In the genomic region with DNA sequence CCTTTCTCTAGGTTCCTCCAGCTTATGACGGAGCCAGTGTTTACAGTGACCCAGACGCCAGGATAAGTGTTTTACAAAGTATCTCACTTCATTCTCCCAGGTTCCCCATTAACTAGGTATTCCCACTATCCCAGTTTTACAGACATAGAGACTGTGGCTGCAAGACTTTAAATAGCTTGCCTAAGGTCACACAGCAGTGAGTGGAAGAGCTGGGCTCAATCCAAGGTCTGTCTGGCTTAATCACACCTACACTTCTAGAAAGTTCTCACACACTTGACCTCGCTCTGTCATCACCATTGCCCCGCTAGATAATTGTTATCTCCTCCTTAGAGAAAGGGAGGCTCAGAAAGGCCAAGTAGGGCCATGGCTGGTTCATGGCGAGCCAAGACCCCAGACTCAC, we compare ENCODE assay signal across 21 cellular contexts.
"Had no signal": no experiment of that assay in that cellular context is flagged by ENCODE, and none has a peak within 500 bp of the region (broad histone marks: within the 10 kb centered on the region; RNA-seq: fewer than 3 reads in every experiment).

No MANE protein-coding gene starts in this region.

- H3K27me3 Mint-ChIP-seq: progenitor cell of endocrine pancreas had no signal

- H3K36me3 ChIP-seq: right lobe of liver had no signal

- H3K9ac ChIP-seq: SK-N-SH had no signal

- H3K9me3 ChIP-seq: esophagus squamous epithelium, right lobe of liver, SK-N-SH had no signal

- H3K9me2 ChIP-seq: SK-N-SH had no signal

- H3K9me3 Mint-ChIP-seq: activated CD4-positive, alpha-beta memory T cell treated with anti-CD3 and anti-CD28 coated beads, Interleukin-2, amount 10 ng/mL, durations not matched to agents 7 days and 5 days; activated naive CD8-positive, alpha-beta T cell treated with anti-CD3 and anti-CD28 coated beads, Interleukin-2, amount 10 ng/mL, durations not matched to agents 7 days and 5 days; activated T-helper 17 cell treated with anti-CD3 and anti-CD28 coated beads, Interleukin-2, amount 50 U/mL, for 72 hours; stimulated activated memory B cell treated with anti-CD40 and anti-IgM and Interleukin-4, amounts not matched to agents 10 μg/mL and 1 μg/mL and 100 μg/mL, for 72 hours; T-helper 2 cell treated with Interferon-gamma antibody and Interleukin-4, amounts not matched to agents 5 μg/mL and 100 μg/mL, for 36 hours; WTC11 had no signal

- H3K27ac ChIP-seq: esophagus squamous epithelium, right lobe of liver had no signal

- ATAC-seq: activated CD4-positive, alpha-beta T cell treated with anti-CD3 and anti-CD28 coated beads for 36 hours; activated T-helper 17 cell treated with anti-CD3 and anti-CD28 coated beads, Interleukin-2, amount 50 U/mL, for 72 hours; left lobe of liver; right lobe of liver; stimulated activated memory B cell treated with anti-CD40 and anti-IgM and Interleukin-4, amounts not matched to agents 10 μg/mL and 1 μg/mL and 100 μg/mL, for 72 hours; WTC11 had no signal

- H3K4me3 ChIP-seq: esophagus squamous epithelium, right lobe of liver had no signal

- H3K4me1 ChIP-seq: right lobe of liver had no signal

- FAIRE-seq: TTC549 had no signal

- DNase-seq: activated CD4-positive, alpha-beta memory T cell treated with anti-CD3 and anti-CD28 coated beads, Interleukin-2, amount 10 ng/mL, durations not matched to agents 7 days and 5 days; activated CD4-positive, alpha-beta T cell treated with anti-CD3 and anti-CD28 coated beads for 36 hours; activated naive CD4-positive, alpha-beta T cell; activated naive CD8-positive, alpha-beta T cell treated with anti-CD3 and anti-CD28 coated beads, Interleukin-2, amount 10 ng/mL, durations not matched to agents 7 days and 5 days; activated T-cell treated with anti-CD3 and anti-CD28 coated beads, Interleukin-2, amount 50 U/mL, for 1 hour; dermis blood vessel endothelial cell; effector memory CD4-positive, alpha-beta T cell; esophagus squamous epithelium; hypothalamus; islet precursor cell; mammary epithelial cell; right lobe of liver; SK-N-SH; stimulated activated CD4-positive, alpha-beta T cell treated with anti-CD3 and anti-CD28 coated beads, Interleukin-4, amount 100 ng/mL, for 4 hours had no signal

- H3K27me3 ChIP-seq: esophagus squamous epithelium, right lobe of liver had no signal

- H3K4me1 Mint-ChIP-seq: activated T-helper 17 cell treated with anti-CD3 and anti-CD28 coated beads, Interleukin-2, amount 50 U/mL, for 72 hours; stimulated activated memory B cell treated with anti-CD40 and anti-IgM and Interleukin-4, amounts not matched to agents 10 μg/mL and 1 μg/mL and 100 μg/mL, for 72 hours had no signal

- H3K4me3 Mint-ChIP-seq: activated CD4-positive, alpha-beta memory T cell treated with anti-CD3 and anti-CD28 coated beads, Interleukin-2, amount 10 ng/mL, durations not matched to agents 7 days and 5 days; activated CD4-positive, alpha-beta T cell treated with anti-CD3 and anti-CD28 coated beads for 36 hours; activated naive CD8-positive, alpha-beta T cell treated with anti-CD3 and anti-CD28 coated beads, Interleukin-2, amount 10 ng/mL, durations not matched to agents 7 days and 5 days; activated T-helper 17 cell treated with anti-CD3 and anti-CD28 coated beads, Interleukin-2, amount 50 U/mL, for 72 hours; stimulated activated memory B cell treated with anti-CD40 and anti-IgM and Interleukin-4, amounts not matched to agents 10 μg/mL and 1 μg/mL and 100 μg/mL, for 72 hours; T-helper 2 cell treated with Interferon-gamma antibody and Interleukin-4, amounts not matched to agents 5 μg/mL and 100 μg/mL, for 36 hours; WTC11 had no signal

- H3K27ac Mint-ChIP-seq: activated CD4-positive, alpha-beta memory T cell treated with anti-CD3 and anti-CD28 coated beads, Interleukin-2, amount 10 ng/mL, durations not matched to agents 7 days and 5 days; activated CD4-positive, alpha-beta T cell treated with anti-CD3 and anti-CD28 coated beads for 36 hours; activated naive CD8-positive, alpha-beta T cell treated with anti-CD3 and anti-CD28 coated beads, Interleukin-2, amount 10 ng/mL, durations not matched to agents 7 days and 5 days; activated T-helper 17 cell treated with anti-CD3 and anti-CD28 coated beads, Interleukin-2, amount 50 U/mL, for 72 hours; progenitor cell of endocrine pancreas; stimulated activated memory B cell treated with anti-CD40 and anti-IgM and Interleukin-4, amounts not matched to agents 10 μg/mL and 1 μg/mL and 100 μg/mL, for 72 hours; T-helper 2 cell treated with Interferon-gamma antibody and Interleukin-4, amounts not matched to agents 5 μg/mL and 100 μg/mL, for 36 hours; WTC11 had no signal

- H3K4me2 ChIP-seq: SK-N-SH had no signal

- H3K36me3 Mint-ChIP-seq: activated naive CD8-positive, alpha-beta T cell treated with anti-CD3 and anti-CD28 coated beads, Interleukin-2, amount 10 ng/mL, durations not matched to agents 7 days and 5 days; stimulated activated memory B cell treated with anti-CD40 and anti-IgM and Interleukin-4, amounts not matched to agents 10 μg/mL and 1 μg/mL and 100 μg/mL, for 72 hours had no signal
